ENCODE assay signal across 17 cellular contexts in genomic region chr1:117569956-117570355, GRCh38. TPM values are rescaled to one million over a fixed set of nuclear protein-coding genes. Genes with fewer than 3 reads are reported as not detected.
DNase-seq lines count a peak whose midpoint lies in the region; ATAC-seq, FAIRE-seq and TF ChIP-seq lines count a peak whose summit lies in the region.
"Had no signal": no experiment of that assay in that cellular context is flagged by ENCODE, and none has a peak within 500 bp of the region (broad histone marks: within the 10 kb centered on the region; RNA-seq: fewer than 3 reads in every experiment).

No MANE protein-coding gene starts in this region.

- POLR2A ChIA-PET in PC-9 (lab: Charles Lee; ENCODE audit: unreplicated experiment) = no interaction called here

- H3K9me3 Mint-ChIP-seq in nephron (no peaks in the 10 kb centered on the region), type B pancreatic cell (no peaks in the 10 kb centered on the region)
- H3K9me3 Mint-ChIP-seq: CD4-positive, CD25-positive, alpha-beta regulatory T cell; H9 had no signal

- peaks cover 43% of the 10 kb centered on the region for H3K4me1 ChIP-seq in PC-9 (replicated peaks; ENCODE audit: insufficient read depth)
- H3K4me1 ChIP-seq in body of pancreas = peaks cover 60% of the 10 kb centered on the region

- no peak for TF ChIP-seq CTCF in PC-9 (conservative IDR thresholded peaks at IDR 0.05)
- no peak for TF ChIP-seq CTCF in body of pancreas (IDR thresholded peaks at IDR 0.05)
- no peak for TF ChIP-seq CTCF in nephron (IDR thresholded peaks at IDR 0.05; ENCODE audit: unreplicated experiment in 3 of 3)
- TF ChIP-seq CTCF in type B pancreatic cell (conservative IDR thresholded peaks at IDR 0.05) = no peak

- peak overlapping the region; percentile 49; the same call in 1 of the 2 replicates for H3K4me3 ChIP-seq in PC-9
- no peak overlapping the region for H3K4me3 ChIP-seq in body of pancreas
- H3K4me3 ChIP-seq: BLaER1 treated with 17β-estradiol and CSF1 and Interleukin-3, amounts not matched to agents 10 nM and 100 nM had no signal

- no peak for TF ChIP-seq POLR2A in body of pancreas (IDR thresholded peaks at IDR 0.05)
- no peak for TF ChIP-seq POLR2A in GM12891 (IDR thresholded peaks at IDR 0.05; ENCODE audit: low read depth, low read length)

- no peaks in the 10 kb centered on the region for H4K20me1 ChIP-seq in PC-9 (ENCODE audit: insufficient read depth)
- H4K20me1 ChIP-seq: BLaER1 treated with 17β-estradiol and CSF1 and Interleukin-3, amounts not matched to agents 10 nM and 100 nM had no signal

- H3K27ac ChIP-seq in PC-9 (peak overlapping the region; percentile 84), body of pancreas (peak overlapping the region; percentile 18 to 81 (median 74))
- H3K27ac ChIP-seq: BLaER1 treated with 17β-estradiol and CSF1 and Interleukin-3, amounts not matched to agents 10 nM and 100 nM had no signal

- 82 to 83% methylated on average over 2 of the region's 2 CpGs for WGBS in body of pancreas, 2 donors

- H3K27ac Mint-ChIP-seq in nephron (peak overlapping the region; percentile 2 to 78 (median 77)), type B pancreatic cell (peak overlapping the region; percentile 96)
- H3K27ac Mint-ChIP-seq: H9 had no signal

- H3K27me3 Mint-ChIP-seq in nephron (ENCODE audit: low read depth) (no peaks in the 10 kb centered on the region), type B pancreatic cell (no peaks in the 10 kb centered on the region)

- BruUV-seq in PC-9 (replicated peaks; lab: Mats Ljungman, UMichigan) = no TSS peak

- no peak for FAIRE-seq in GM12891 (lab: Jason Lieb, UNC)
- FAIRE-seq: GM19239, HepG2, HTR-8/SVneo had no signal

- no peaks in the 10 kb centered on the region for H3K9me2 ChIP-seq in PC-9 (ENCODE audit: insufficient read depth)

- no peak for DNase-seq in PC-9
- no peak for DNase-seq in body of pancreas
- DNase-seq in type B pancreatic cell (ENCODE audit: extremely low spot score, unreplicated experiment) = no peak
- no peak for DNase-seq in GM12891 (ENCODE audit: insufficient read length, low spot score)
- DNase-seq in activated effector memory CD4-positive, alpha-beta T cell treated with anti-CD3 and anti-CD28 coated beads, Interleukin-2, amount 50 U/mL, for 16 hours = no peak
- DNase-seq: ACHN; Calu3; CD4-positive, CD25-positive, alpha-beta regulatory T cell; DMS 273 treated with DMSO at 0.1 percent for 48 hours; GOT3; H9 had no signal

- H3F3A ChIP-seq in PC-9 (ENCODE audit: insufficient read depth, low read depth) = peaks cover 32% of the 10 kb centered on the region

- H3K4me1 Mint-ChIP-seq in nephron (peaks cover 21% of the 10 kb centered on the region), type B pancreatic cell (ENCODE audit: unreplicated experiment) (peaks cover 19% of the 10 kb centered on the region)

- H3K9me3 ChIP-seq in PC-9 (ENCODE audit: insufficient read depth, low read depth) = no peaks in the 10 kb centered on the region
- no peaks in the 10 kb centered on the region for H3K9me3 ChIP-seq in body of pancreas
- H3K9me3 ChIP-seq: BLaER1 treated with 17β-estradiol and CSF1 and Interleukin-3, amounts not matched to agents 10 nM and 100 nM had no signal

- no peaks in the 10 kb centered on the region for H3K79me2 ChIP-seq in PC-9 (ENCODE audit: low read depth)

- H2AFZ ChIP-seq in PC-9 = no peak overlapping the region

- H3K36me3 Mint-ChIP-seq in nephron (ENCODE audit: low read depth) (no peaks in the 10 kb centered on the region), type B pancreatic cell (no peaks in the 10 kb centered on the region)
- H3K36me3 Mint-ChIP-seq: CD4-positive, CD25-positive, alpha-beta regulatory T cell had no signal

- intact Hi-C loops in PC-9 (cut with micrococcal nuclease; ENCODE audit: unreplicated experiment) = loop anchor here (2.0 kb wide), 1 partner anchor 29 kb away; no protein-coding TSS in a partner anchor
- intact Hi-C loops in body of pancreas (cut with DNase I) = no loop called here

- H3K4me3 Mint-ChIP-seq in nephron = no peak overlapping the region
- H3K4me3 Mint-ChIP-seq in type B pancreatic cell = no peak overlapping the region
- H3K4me3 Mint-ChIP-seq: CD4-positive, CD25-positive, alpha-beta regulatory T cell; H9 had no signal

- H3K27me3 ChIP-seq in PC-9 (ENCODE audit: insufficient read depth, low read depth) (no peaks in the 10 kb centered on the region), body of pancreas (no peaks in the 10 kb centered on the region)
- H3K27me3 ChIP-seq: BLaER1 treated with 17β-estradiol and CSF1 and Interleukin-3, amounts not matched to agents 10 nM and 100 nM had no signal

- CTCF ChIA-PET in PC-9 (lab: Charles Lee) = no interaction called here

- H3K36me3 ChIP-seq in PC-9 (ENCODE audit: low read depth) = no peaks in the 10 kb centered on the region
- no peaks in the 10 kb centered on the region for H3K36me3 ChIP-seq in body of pancreas (replicated peaks in 1 of 2; ENCODE audit: insufficient read depth in 1 of 2, low read depth in 2 of 2)
- H3K36me3 ChIP-seq: BLaER1 treated with 17β-estradiol and CSF1 and Interleukin-3, amounts not matched to agents 10 nM and 100 nM had no signal

- H3K4me2 ChIP-seq in PC-9 = peak overlapping the region; percentile 84
- H3K4me2 ChIP-seq: BLaER1 treated with 17β-estradiol and CSF1 and Interleukin-3, amounts not matched to agents 10 nM and 100 nM had no signal

- ATAC-seq in body of pancreas (no peak), HG02885 (IDR thresholded peaks at IDR 0.05; ENCODE audit: poor library complexity, unreplicated experiment) (no peak)
- ATAC-seq: HepG2 had no signal

TF ChIP-seq in GM12891, 5 proteins besides CTCF, POLR2A, EP300 and RAD21:
- TF ChIP-seq SPI1 (IDR thresholded peaks at IDR 0.05; ENCODE audit: low read depth, low read length) (no peak), TAF1 (IDR thresholded peaks at IDR 0.05; ENCODE audit: low read depth, low read length) (no peak), POLR2AphosphoS5 (IDR thresholded peaks at IDR 0.05; ENCODE audit: low read depth, low read length) (no peak), POU2F2 (IDR thresholded peaks at IDR 0.05; ENCODE audit: low read depth, low read length) (no peak), PAX5 (IDR thresholded peaks at IDR 0.05; ENCODE audit: insufficient read depth, low read length, severe bottlenecking) (no peak)

RNA-seq across cellular contexts. Expression of gene TENT5C, which starts 35.9 kb away (rescaled TPM):
- total RNA-seq in PC-9 (2021) (3.9 and 4.3 TPM in 2 replicates), body of pancreas (10 to 100 TPM; 30.0 to 39.7 TPM), type B pancreatic cell (ENCODE audit: low replicate concordance) (12.9 and 13.8 TPM in 2 replicates)
- polyA plus RNA-seq in GM12891 (2012; ENCODE audit: low read depth, missing spikeins) = 0.87 TPM
